ENCODE assay signal across 8 cellular contexts in genomic region chr1:70487910-70488665, GRCh38.
A peak's percentile ranks its signal among the peaks of the same experiment; 100 is the strongest.
DNase-seq lines count a peak whose midpoint lies in the region; ATAC-seq and TF ChIP-seq lines count a peak whose summit lies in the region.

No MANE protein-coding gene starts in this region.

- H3K27ac Mint-ChIP-seq in CD4-positive, CD25-positive, alpha-beta regulatory T cell = no peak overlapping the region
- H3K27ac Mint-ChIP-seq in nephron progenitor cell = no peak overlapping the region
- H3K27ac Mint-ChIP-seq in activated T-helper 2 cell treated with anti-CD3 and anti-CD28 coated beads, Interferon-gamma antibody, Interleukin-2, Interleukin-4, amounts not matched to agents 10 μg/mL and 5 μg/mL and 100 μg/mL, durations not matched to agents 14 hours and 24 hours and 36 hours = no peak overlapping the region

- no peaks in the 10 kb centered on the region for H3K36me3 Mint-ChIP-seq in CD4-positive, CD25-positive, alpha-beta regulatory T cell
- no peaks in the 10 kb centered on the region for H3K36me3 Mint-ChIP-seq in nephron progenitor cell (ENCODE audit: low read depth)
- H3K36me3 Mint-ChIP-seq in activated T-helper 2 cell treated with anti-CD3 and anti-CD28 coated beads, Interferon-gamma antibody, Interleukin-2, Interleukin-4, amounts not matched to agents 10 μg/mL and 5 μg/mL and 100 μg/mL, durations not matched to agents 14 hours and 24 hours and 36 hours (ENCODE audit: low read depth) = no peaks in the 10 kb centered on the region

- H3K9me2 ChIP-seq in OCI-LY7 (ENCODE audit: insufficient read depth, low read length) = no peaks in the 10 kb centered on the region

- TF ChIP-seq POLR2A in erythroblast (IDR thresholded peaks at IDR 0.05; ENCODE audit: low read length) = no peak

- H3K4me1 Mint-ChIP-seq in CD4-positive, CD25-positive, alpha-beta regulatory T cell = no peaks in the 10 kb centered on the region
- no peaks in the 10 kb centered on the region for H3K4me1 Mint-ChIP-seq in nephron progenitor cell
- no peaks in the 10 kb centered on the region for H3K4me1 Mint-ChIP-seq in activated T-helper 2 cell treated with anti-CD3 and anti-CD28 coated beads, Interferon-gamma antibody, Interleukin-2, Interleukin-4, amounts not matched to agents 10 μg/mL and 5 μg/mL and 100 μg/mL, durations not matched to agents 14 hours and 24 hours and 36 hours (ENCODE audit: low read depth)

- H3K27me3 Mint-ChIP-seq in CD4-positive, CD25-positive, alpha-beta regulatory T cell = peaks cover 13% of the 10 kb centered on the region
- peaks cover 2% of the 10 kb centered on the region for H3K27me3 Mint-ChIP-seq in nephron progenitor cell (ENCODE audit: low read depth, poor library complexity)
- H3K27me3 Mint-ChIP-seq in activated T-helper 2 cell treated with anti-CD3 and anti-CD28 coated beads, Interferon-gamma antibody, Interleukin-2, Interleukin-4, amounts not matched to agents 10 μg/mL and 5 μg/mL and 100 μg/mL, durations not matched to agents 14 hours and 24 hours and 36 hours (ENCODE audit: low read depth) = peaks cover 17% of the 10 kb centered on the region

- peaks cover 0 to 2% (median 0%) of the 10 kb centered on the region in 7 donors for H3K9me3 Mint-ChIP-seq in CD4-positive, CD25-positive, alpha-beta regulatory T cell
- H3K9me3 Mint-ChIP-seq in nephron progenitor cell = no peaks in the 10 kb centered on the region
- no peaks in the 10 kb centered on the region for H3K9me3 Mint-ChIP-seq in activated T-helper 2 cell treated with anti-CD3 and anti-CD28 coated beads, Interferon-gamma antibody, Interleukin-2, Interleukin-4, amounts not matched to agents 10 μg/mL and 5 μg/mL and 100 μg/mL, durations not matched to agents 14 hours and 24 hours and 36 hours

- H3K27ac ChIP-seq in CD4-positive, CD25-positive, alpha-beta regulatory T cell (ENCODE audit: insufficient read depth, low read length, poor library complexity, severe bottlenecking) = no peak overlapping the region
- H3K27ac ChIP-seq in OCI-LY7 (ENCODE audit: low read depth, low read length, poor library complexity, severe bottlenecking) = no peak overlapping the region

- no peak overlapping the region for H3K4me3 ChIP-seq in CD4-positive, CD25-positive, alpha-beta regulatory T cell (ENCODE audit: low read depth, low read length)
- H3K4me3 ChIP-seq in OCI-LY7 (ENCODE audit: low read depth, low read length, poor library complexity, severe bottlenecking) = no peak overlapping the region

- H4K20me1 ChIP-seq in OCI-LY7 (ENCODE audit: insufficient read depth, low read length) = no peaks in the 10 kb centered on the region

- in situ Hi-C loops in GM13976 (cut with MboI; ENCODE audit: low sequenced_read_pairs, unreplicated experiment) = loop anchor here (10.0 kb wide), 1 partner anchor 353 kb away; no protein-coding TSS in a partner anchor

- H3K9me3 ChIP-seq in CD4-positive, CD25-positive, alpha-beta regulatory T cell (ENCODE audit: control insufficient read depth in 2 of 2, low read length in 2 of 2) = no peaks in the 10 kb centered on the region
- no peaks in the 10 kb centered on the region for H3K9me3 ChIP-seq in OCI-LY7 (ENCODE audit: low read length)

- no peaks in the 10 kb centered on the region for H3K36me3 ChIP-seq in CD4-positive, CD25-positive, alpha-beta regulatory T cell (ENCODE audit: control insufficient read depth, insufficient read depth, low read length)
- no peaks in the 10 kb centered on the region for H3K36me3 ChIP-seq in OCI-LY7 (ENCODE audit: insufficient read depth, low read length)

- no peak overlapping the region for H2AFZ ChIP-seq in OCI-LY7 (ENCODE audit: low read length)

- DNase-seq in CD4-positive, CD25-positive, alpha-beta regulatory T cell = peak in 2 of 3 donors; percentile 6 to 43
- DNase-seq in GM13976 (ENCODE audit: low spot score) (peak; percentile 31), OCI-LY7 (ENCODE audit: low spot score) (peak; percentile 56), erythroblast (lab: John Stamatoyannopoulos, UW) (peak; percentile 46 to 66), nephron progenitor cell (peak; percentile 7), SIG-M5 treated with dmso at 0.1 percent for 504 hours (lab: John Stamatoyannopoulos, UW; ENCODE audit: unreplicated experiment) (no peak)
- DNase-seq in activated T-helper 2 cell treated with anti-CD3 and anti-CD28 coated beads, Interferon-gamma antibody, Interleukin-2, Interleukin-4, amounts not matched to agents 10 μg/mL and 5 μg/mL and 100 μg/mL, durations not matched to agents 14 hours and 24 hours and 36 hours (ENCODE audit: low spot score) = no peak

- POLR2A ChIA-PET in OCI-LY7 (lab: Charles Lee) = no interaction called here

- no peaks in the 10 kb centered on the region for H3K79me2 ChIP-seq in OCI-LY7 (ENCODE audit: insufficient read depth, low read depth, low read length)

- CTCF ChIA-PET in OCI-LY7 (lab: Charles Lee; ENCODE audit: unreplicated experiment) = no interaction called here

- no peak for ATAC-seq in CD4-positive, CD25-positive, alpha-beta regulatory T cell (ENCODE audit: low read depth in 2 of 2)
- ATAC-seq in HG03139 (IDR thresholded peaks at IDR 0.05; ENCODE audit: unreplicated experiment) = peak; percentile 69

- intact Hi-C loops in OCI-LY7 (cut with micrococcal nuclease; ENCODE audit: unreplicated experiment) = loop anchor here (1.0 to 10.0 kb wide), 2 partner anchors 233 to 355 kb away; no protein-coding TSS in a partner anchor
- intact Hi-C loops in activated T-helper 2 cell treated with anti-CD3 and anti-CD28 coated beads, Interferon-gamma antibody, Interleukin-2, Interleukin-4, amounts not matched to agents 10 μg/mL and 5 μg/mL and 100 μg/mL, durations not matched to agents 14 hours and 24 hours and 36 hours (cut with micrococcal nuclease) = loop anchor here (2.0 kb wide), 1 partner anchor 355 kb away; no protein-coding TSS in a partner anchor

- TF ChIP-seq CTCF in GM13976 (IDR thresholded peaks at IDR 0.05; ENCODE audit: borderline replicate concordance, control extremely low read depth, extremely low read depth, insufficient read depth, missing control alignments) (peak; percentile 61), OCI-LY7 (conservative IDR thresholded peaks at IDR 0.05; ENCODE audit: low read length) (peak; percentile 85), nephron progenitor cell (IDR thresholded peaks at IDR 0.05) (peak; percentile 51)

- H3K4me1 ChIP-seq in CD4-positive, CD25-positive, alpha-beta regulatory T cell (ENCODE audit: control insufficient read depth, insufficient read depth, low read length, poor library complexity, severe bottlenecking) = no peaks in the 10 kb centered on the region
- H3K4me1 ChIP-seq in OCI-LY7 (ENCODE audit: insufficient read depth, low read length, poor library complexity, severe bottlenecking) = no peaks in the 10 kb centered on the region

- no peaks in the 10 kb centered on the region for H3K27me3 ChIP-seq in CD4-positive, CD25-positive, alpha-beta regulatory T cell (ENCODE audit: control insufficient read depth, insufficient read depth, low read length)

- no peak overlapping the region for H3K4me3 Mint-ChIP-seq in CD4-positive, CD25-positive, alpha-beta regulatory T cell
- H3K4me3 Mint-ChIP-seq in nephron progenitor cell = no peak overlapping the region
- H3K4me3 Mint-ChIP-seq in activated T-helper 2 cell treated with anti-CD3 and anti-CD28 coated beads, Interferon-gamma antibody, Interleukin-2, Interleukin-4, amounts not matched to agents 10 μg/mL and 5 μg/mL and 100 μg/mL, durations not matched to agents 14 hours and 24 hours and 36 hours (ENCODE audit: low read depth) = no peak overlapping the region

- H3K4me2 ChIP-seq in OCI-LY7 (ENCODE audit: low read length) = no peak overlapping the region

- BruUV-seq in OCI-LY7 (replicated peaks; lab: Mats Ljungman, UMichigan) = no TSS peak

Comparison
In these comparisons a context has a peak if more than half of its experiments do, and no peak if none do; other contexts are left out.
1. DNase-seq: peak in CD4-positive, CD25-positive, alpha-beta regulatory T cell (2 of 3), GM13976 (single experiment), OCI-LY7 (single experiment), erythroblast (2 of 2) and nephron progenitor cell (single experiment); none in SIG-M5 treated with dmso at 0.1 percent for 504 hours (single experiment) and activated T-helper 2 cell treated with anti-CD3 and anti-CD28 coated beads, Interferon-gamma antibody, Interleukin-2, Interleukin-4, amounts not matched to agents 10 μg/mL and 5 μg/mL and 100 μg/mL, durations not matched to agents 14 hours and 24 hours and 36 hours (single experiment).
2. Peak in every context shown above with its lines, with median percentiles within 50 percentile points of each other: CTCF ChIP-seq.